In genomic region chr20:461254-462198, GRCh38 we compare ENCODE assay signal across 1 cellular context.
A peak's percentile ranks its signal among the peaks of the same experiment; 100 is the strongest.
TF ChIP-seq lines count a peak whose summit lies in the region.

No MANE protein-coding gene starts in this region.

TF ChIP-seq in HepG2, 621 proteins besides CTCF, POLR2A, EP300 and RAD21 (continued from another document and continues in another):
- no peak for TF ChIP-seq PRDM10 (CRISPR knock-in tag; IDR thresholded peaks at IDR 0.05; ENCODE audit: low read depth)
- no peak for TF ChIP-seq FOXO1 (CRISPR knock-in tag; IDR thresholded peaks at IDR 0.05)
- no peak for TF ChIP-seq ZNF800 (CRISPR knock-in tag; IDR thresholded peaks at IDR 0.05)
- peak; percentile 86 for TF ChIP-seq KMT2A (CRISPR knock-in tag; IDR thresholded peaks at IDR 0.05)
- TF ChIP-seq ZNF547 (CRISPR knock-in tag; IDR thresholded peaks at IDR 0.05): no peak
- TF ChIP-seq ZNF335 (CRISPR knock-in tag; IDR thresholded peaks at IDR 0.05): 0 out of 2 replicates have a peak, but pooled peaks have one; percentile 48
- TF ChIP-seq HHEX (CRISPR knock-in tag; IDR thresholded peaks at IDR 0.05): no peak
- peak; percentile 27; the same call in 1 of the 2 replicates for TF ChIP-seq ZMAT3 (CRISPR knock-in tag; conservative IDR thresholded peaks at IDR 0.05)
- peak; percentile 35 for TF ChIP-seq ZNF749 (CRISPR knock-in tag; IDR thresholded peaks at IDR 0.05; ENCODE audit: borderline replicate concordance)
- TF ChIP-seq AKNA (CRISPR knock-in tag; IDR thresholded peaks at IDR 0.05; ENCODE audit: borderline replicate concordance): no peak
- TF ChIP-seq ZNF136 (CRISPR knock-in tag; IDR thresholded peaks at IDR 0.05; ENCODE audit: low read depth): no peak
- no peak; the same call in 1 of the 2 replicates for TF ChIP-seq BRD4 (CRISPR knock-in tag; IDR thresholded peaks at IDR 0.05)
- TF ChIP-seq ZNF839 (CRISPR knock-in tag; IDR thresholded peaks at IDR 0.05; ENCODE audit: borderline replicate concordance): no peak
- peak; percentile 26; the same call in 1 of the 2 replicates for TF ChIP-seq FOXJ3 (CRISPR knock-in tag; IDR thresholded peaks at IDR 0.05; ENCODE audit: borderline replicate concordance)
- no peak for TF ChIP-seq FOXA3 (CRISPR knock-in tag; IDR thresholded peaks at IDR 0.05)
- no peak for TF ChIP-seq CBX1 (IDR thresholded peaks at IDR 0.05; ENCODE audit: low read depth)
- no peak for TF ChIP-seq ZFYVE20 (CRISPR knock-in tag; IDR thresholded peaks at IDR 0.05; ENCODE audit: borderline replicate concordance, low read depth)
- no peak for TF ChIP-seq ZNF460 (CRISPR knock-in tag; IDR thresholded peaks at IDR 0.05; ENCODE audit: borderline replicate concordance)
- no peak; the same call in 1 of the 2 replicates for TF ChIP-seq MED13 (CRISPR knock-in tag; IDR thresholded peaks at IDR 0.05)
- no peak for TF ChIP-seq GRHL1 (CRISPR knock-in tag; conservative IDR thresholded peaks at IDR 0.05)
- TF ChIP-seq ZNF556 (CRISPR knock-in tag; IDR thresholded peaks at IDR 0.05; ENCODE audit: borderline replicate concordance): no peak
- no peak for TF ChIP-seq HOXA5 (CRISPR knock-in tag; IDR thresholded peaks at IDR 0.05)
- no peak for TF ChIP-seq FUBP1 (CRISPR knock-in tag; IDR thresholded peaks at IDR 0.05; ENCODE audit: borderline replicate concordance)
- TF ChIP-seq HINFP (CRISPR knock-in tag; IDR thresholded peaks at IDR 0.05; ENCODE audit: low read depth): peak; percentile 68; the same call in 1 of the 2 replicates
- TF ChIP-seq ZNF251 (CRISPR knock-in tag; IDR thresholded peaks at IDR 0.05): no peak
- TF ChIP-seq ZNF501 (CRISPR knock-in tag; IDR thresholded peaks at IDR 0.05): peak; percentile 69; the same call in 1 of the 2 replicates
- TF ChIP-seq HNRNPL (IDR thresholded peaks at IDR 0.05; ENCODE audit: low read depth, low read length): no peak
- TF ChIP-seq SRSF9 (IDR thresholded peaks at IDR 0.05; ENCODE audit: borderline replicate concordance, insufficient read depth, low read depth, low read length, poor library complexity, severe bottlenecking): no peak
- no peak; the same call in 1 of the 2 replicates for TF ChIP-seq MAX (IDR thresholded peaks at IDR 0.05)
- TF ChIP-seq PRMT3 (CRISPR knock-in tag; IDR thresholded peaks at IDR 0.05; ENCODE audit: borderline replicate concordance, low read depth): no peak
- no peak for TF ChIP-seq PCBP1 (IDR thresholded peaks at IDR 0.05; ENCODE audit: borderline replicate concordance, low read depth, low read length)
- no peak for TF ChIP-seq ZBTB8A (CRISPR knock-in tag; IDR thresholded peaks at IDR 0.05; ENCODE audit: borderline replicate concordance, low read depth)
- no peak for TF ChIP-seq ZFP36 (IDR thresholded peaks at IDR 0.05; ENCODE audit: borderline replicate concordance, low read depth, low read length, partially characterized antibody)
- TF ChIP-seq MYC (CRISPR knock-in tag; IDR thresholded peaks at IDR 0.05; ENCODE audit: borderline replicate concordance): no peak; the same call in 1 of the 2 replicates
- TF ChIP-seq ZNF761 (CRISPR knock-in tag; conservative IDR thresholded peaks at IDR 0.05): peak; percentile 25; the same call in 1 of the 2 replicates
- no peak for TF ChIP-seq ATF5 (CRISPR knock-in tag; IDR thresholded peaks at IDR 0.05; ENCODE audit: low read depth)
- no peak for TF ChIP-seq ZNF709 (CRISPR knock-in tag; IDR thresholded peaks at IDR 0.05)
- peak; percentile 61; the same call in 1 of the 2 replicates for TF ChIP-seq AHR (CRISPR knock-in tag; IDR thresholded peaks at IDR 0.05)
- TF ChIP-seq ZNF740 (CRISPR knock-in tag; IDR thresholded peaks at IDR 0.05): no peak
- 0 out of 2 replicates have a peak, but pooled peaks have one; percentile 11 for TF ChIP-seq ISL2 (CRISPR knock-in tag; IDR thresholded peaks at IDR 0.05)
- no peak for TF ChIP-seq JUNB (CRISPR knock-in tag; IDR thresholded peaks at IDR 0.05; ENCODE audit: borderline replicate concordance)
- no peak for TF ChIP-seq SALL2 (CRISPR knock-in tag; IDR thresholded peaks at IDR 0.05)
- TF ChIP-seq YEATS2 (CRISPR knock-in tag; IDR thresholded peaks at IDR 0.05; ENCODE audit: borderline replicate concordance): no peak
- TF ChIP-seq PHF21A (CRISPR knock-in tag; IDR thresholded peaks at IDR 0.05): 0 out of 2 replicates have a peak, but pooled peaks have one; percentile 6
- TF ChIP-seq ZNF580 (CRISPR knock-in tag; IDR thresholded peaks at IDR 0.05; ENCODE audit: borderline replicate concordance, low read depth): peak; percentile 37; the same call in 1 of the 2 replicates
